Comparison of ENCODE assay signal across 8 cellular contexts in the genomic region with DNA sequence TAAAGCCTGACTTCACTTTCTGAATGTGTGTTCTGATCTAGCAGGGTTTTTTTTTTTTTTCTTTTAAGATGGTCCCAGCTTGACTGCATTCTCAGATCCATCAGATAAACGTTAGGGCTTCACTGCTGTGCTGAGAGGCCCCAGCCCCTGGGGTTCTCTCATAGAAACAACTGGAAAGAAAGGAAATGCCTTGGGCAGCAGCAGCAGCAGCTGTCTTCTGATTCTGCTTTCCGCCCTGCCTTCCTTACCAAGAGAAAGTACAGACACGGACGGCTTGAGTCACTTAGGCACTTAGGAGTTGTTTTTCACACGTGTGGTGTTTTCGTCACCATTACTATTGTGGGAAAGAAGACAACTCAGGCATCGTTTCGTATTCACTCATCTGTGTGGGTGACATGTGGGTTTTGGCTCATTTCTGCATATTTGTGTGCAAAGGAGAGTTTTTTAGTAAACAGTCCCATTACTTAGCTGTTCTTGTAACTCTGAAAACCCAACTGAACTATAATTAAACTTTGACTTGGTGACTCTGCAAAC.
DNase-seq lines count a peak whose midpoint lies in the region; ATAC-seq and TF ChIP-seq lines count a peak whose summit lies in the region.

No MANE protein-coding gene starts in this region.

- intact Hi-C loops in OCI-LY7 (cut with micrococcal nuclease; ENCODE audit: unreplicated experiment): no loop called here

- H3K27ac ChIP-seq in OCI-LY7 (ENCODE audit: low read depth, low read length, poor library complexity, severe bottlenecking) (no peak overlapping the region), right atrium auricular region (peak overlapping the region; percentile 45 to 64), skin epidermis (peak overlapping the region in 20 of 21 experiments; percentile 37 to 83 (median 68))

- DNase-seq in ELR (ENCODE audit: low read depth) (peak; percentile 23), HCEC 1CT (peak; percentile 94), OCI-LY7 (ENCODE audit: low spot score) (no peak), right atrium auricular region (ENCODE audit: low spot score) (peak; percentile 83), occipital lobe (lab: John Stamatoyannopoulos, UW) (no peak), NCI-H2196 treated with DMSO at 0.1 percent for 48 hours (lab: John Stamatoyannopoulos, UW; ENCODE audit: unreplicated experiment) (no peak)
- peak; percentile 70 to 76 for DNase-seq in activated naive CD4-positive, alpha-beta T cell treated with anti-CD3 and anti-CD28 coated beads, Interleukin-2, amount 50 U/mL, for 72 hours (ENCODE audit: low spot score in 2 of 2)

- H3K79me2 ChIP-seq in OCI-LY7 (ENCODE audit: insufficient read depth, low read depth, low read length): no peaks in the 10 kb centered on the region

- no peak overlapping the region for H2AFZ ChIP-seq in OCI-LY7 (ENCODE audit: low read length)

- no peaks in the 10 kb centered on the region for H3K27me3 ChIP-seq in right atrium auricular region

- TSS peak; percentile 1 for BruUV-seq in OCI-LY7 (replicated peaks; lab: Mats Ljungman, UMichigan)

- no peaks in the 10 kb centered on the region for H3K9me3 ChIP-seq in OCI-LY7 (ENCODE audit: low read length)
- H3K9me3 ChIP-seq in right atrium auricular region: no peaks in the 10 kb centered on the region

- no peaks in the 10 kb centered on the region for H3K9me3 Mint-ChIP-seq in activated naive CD4-positive, alpha-beta T cell treated with anti-CD3 and anti-CD28 coated beads, Interleukin-2, amount 50 U/mL, for 72 hours

- CTCF ChIA-PET in OCI-LY7 (lab: Charles Lee; ENCODE audit: unreplicated experiment): no interaction called here

- ATAC-seq in activated naive CD4-positive, alpha-beta T cell treated with anti-CD3 and anti-CD28 coated beads, Interleukin-2, amount 50 U/mL, for 72 hours: peak; percentile 70 to 73

- POLR2A ChIA-PET in OCI-LY7 (lab: Charles Lee): interaction anchor here (0.6 to 1.7 kb wide), 6 partner anchors 11 to 1231 kb away, joined by 3 to 5 read pairs (median 3); no protein-coding TSS in a partner anchor

- no peak overlapping the region for H3K4me2 ChIP-seq in OCI-LY7 (ENCODE audit: low read length)

- H3K36me3 Mint-ChIP-seq in activated naive CD4-positive, alpha-beta T cell treated with anti-CD3 and anti-CD28 coated beads, Interleukin-2, amount 50 U/mL, for 72 hours: peaks cover 24 to 27% of the 10 kb centered on the region in 2 donors

- H3K9me2 ChIP-seq in OCI-LY7 (ENCODE audit: insufficient read depth, low read length): no peaks in the 10 kb centered on the region

- no peaks in the 10 kb centered on the region; the same call in 1 of the 2 replicates for H4K20me1 ChIP-seq in OCI-LY7 (ENCODE audit: insufficient read depth, low read length)

- no peak for TF ChIP-seq CTCF in OCI-LY7 (conservative IDR thresholded peaks at IDR 0.05; ENCODE audit: low read length)
- TF ChIP-seq CTCF in right atrium auricular region (IDR thresholded peaks at IDR 0.05): no peak

- H3K4me3 ChIP-seq in OCI-LY7 (ENCODE audit: low read depth, low read length, poor library complexity, severe bottlenecking) (no peak overlapping the region), right atrium auricular region (no peak overlapping the region), skin epidermis (no peak overlapping the region)

- H3K36me3 ChIP-seq in OCI-LY7 (ENCODE audit: insufficient read depth, low read length): peaks cover 100% of the 10 kb centered on the region
- H3K36me3 ChIP-seq in right atrium auricular region: peaks cover 37% of the 10 kb centered on the region

- peak overlapping the region; percentile 97 to 99 for H3K27ac Mint-ChIP-seq in activated naive CD4-positive, alpha-beta T cell treated with anti-CD3 and anti-CD28 coated beads, Interleukin-2, amount 50 U/mL, for 72 hours

- H3K4me1 ChIP-seq in OCI-LY7 (ENCODE audit: insufficient read depth, low read length, poor library complexity, severe bottlenecking): no peaks in the 10 kb centered on the region
- peaks cover 0 to 33% of the 10 kb centered on the region in 2 donors for H3K4me1 ChIP-seq in right atrium auricular region

Comparison
In these comparisons a context has a peak if more than half of its experiments do, and no peak if none do; other contexts are left out.
1. DNase-seq: peak in ELR (single experiment), HCEC 1CT (single experiment), activated naive CD4-positive, alpha-beta T cell treated with anti-CD3 and anti-CD28 coated beads, Interleukin-2, amount 50 U/mL, for 72 hours (2 of 2) and right atrium auricular region (single experiment); none in OCI-LY7 (single experiment), occipital lobe (single experiment) and NCI-H2196 treated with DMSO at 0.1 percent for 48 hours (single experiment).